8 cellular contexts compared by ENCODE assay signal in genomic region chr10:17216217-17216900, GRCh38. TPM values are rescaled to one million over a fixed set of nuclear protein-coding genes. Genes with fewer than 3 reads are reported as not detected.
DNase-seq lines count a peak whose midpoint lies in the region; ATAC-seq and TF ChIP-seq lines count a peak whose summit lies in the region.

No MANE protein-coding gene starts in this region.

- no peaks in the 10 kb centered on the region for H3K9me3 ChIP-seq in A673 (ENCODE audit: low read depth, low read length, poor library complexity, severe bottlenecking)

- H3K27ac ChIP-seq in A673 (ENCODE audit: low read depth, low read length, poor library complexity, severe bottlenecking): peak overlapping the region; percentile 84
- peak overlapping the region; percentile 98 for H3K27ac ChIP-seq in RWPE1

- no peak overlapping the region for H3K27ac Mint-ChIP-seq in naive B cell

- peaks cover 0 to 5% (median 0%) of the 10 kb centered on the region in 3 donors for H3K27me3 Mint-ChIP-seq in naive B cell

- H3K4me3 Mint-ChIP-seq in naive B cell: no peak overlapping the region

- BruUV-seq in A673 (replicated peaks; lab: Mats Ljungman, UMichigan): no TSS peak

- no peaks in the 10 kb centered on the region for H3K9me3 Mint-ChIP-seq in naive B cell

- TF ChIP-seq CTCF in A673 (conservative IDR thresholded peaks at IDR 0.05; ENCODE audit: low read depth, low read length): no peak
- no peak for TF ChIP-seq CTCF in RWPE1 (conservative IDR thresholded peaks at IDR 0.05; ENCODE audit: low read depth)

- H3K4me1 ChIP-seq in A673 (ENCODE audit: insufficient read depth, low read length, poor library complexity, severe bottlenecking): peaks cover 72% of the 10 kb centered on the region

- CTCF ChIA-PET in A673 (lab: Charles Lee): no interaction called here
- CTCF ChIA-PET in RWPE1 (lab: Yijun Ruan, JAX): no interaction called here

- H3K4me3 ChIP-seq in A673 (ENCODE audit: low read depth, low read length, poor library complexity, severe bottlenecking): no peak overlapping the region

- no peaks in the 10 kb centered on the region for H3K36me3 ChIP-seq in A673 (ENCODE audit: insufficient read depth, low read length, poor library complexity, severe bottlenecking)

- intact Hi-C loops in A673 (cut with micrococcal nuclease; ENCODE audit: unreplicated experiment): no loop called here

- POLR2A ChIA-PET in A673 (lab: Charles Lee; ENCODE audit: low non-redundant PET): interaction anchor here (0.6 kb wide), 1 partner anchor 1109 kb away, joined by 3 read pairs; no protein-coding TSS in a partner anchor
- POLR2A ChIA-PET in RWPE1 (lab: Yijun Ruan, JAX; ENCODE audit: low non-redundant PET): no interaction called here

- H3K36me3 Mint-ChIP-seq in naive B cell: no peaks in the 10 kb centered on the region

- H3K4me1 Mint-ChIP-seq in naive B cell: peaks cover 0 to 2% (median 0%) of the 10 kb centered on the region in 3 donors

- DNase-seq in A673 (ENCODE audit: low spot score): peak; percentile 94
- DNase-seq in RWPE1 (ENCODE audit: low spot score): peak; percentile 88
- peak; percentile 99 for DNase-seq in dermis blood vessel endothelial cell
- no peak for DNase-seq in naive B cell
- no peak for DNase-seq in NCI-H524 treated with DMSO at 0.1 percent for 48 hours (lab: John Stamatoyannopoulos, UW)
- DNase-seq in NCI-H146 treated with DMSO at 0.1 percent for 48 hours (lab: John Stamatoyannopoulos, UW; ENCODE audit: unreplicated experiment): no peak

- H3K27me3 ChIP-seq in A673 (replicated peaks; ENCODE audit: insufficient read depth, low read depth, low read length, poor library complexity): no peaks in the 10 kb centered on the region

- ATAC-seq in GM18861 (IDR thresholded peaks at IDR 0.05; ENCODE audit: unreplicated experiment) (peak; percentile 100), HG02981 (IDR thresholded peaks at IDR 0.05; ENCODE audit: unreplicated experiment) (peak; percentile 99), naive B cell (ENCODE audit: low read depth in 2 of 2) (peak; percentile 21 to 61)

RNA-seq across cellular contexts. Expression of gene VIM, which starts 11.7 kb away (rescaled TPM):
- total RNA-seq in A673 (2021) (1,489 and 1,873 TPM in 2 replicates), dermis blood vessel endothelial cell (4,841 and 6,960 TPM in 2 replicates)
- polyA plus RNA-seq in naive B cell (ENCODE audit: low read depth in 6 of 6): 100 to 1,000 TPM in 5 of 6 donors, 10 to 100 TPM in 1; 41.1 to 171 (median 131) TPM

RNA-seq across cellular contexts. Expression of gene TRDMT1, which starts 14.9 kb away (rescaled TPM):
- total RNA-seq in A673 (2021): 14.0 and 14.1 TPM in 2 replicates
- total RNA-seq in dermis blood vessel endothelial cell: 4.6 and 7.5 TPM in 2 replicates
- polyA plus RNA-seq in naive B cell (ENCODE audit: low read depth in 6 of 6): 10 to 100 TPM in 3 of 6 donors, 1 to 10 TPM in 3; 6.9 to 15.5 (median 9.6) TPM

Comparison
In these comparisons a context has a peak if more than half of its experiments do, and no peak if none do; other contexts are left out.
1. DNase-seq: peak in A673 (single experiment), RWPE1 (single experiment) and dermis blood vessel endothelial cell (single experiment); none in naive B cell (single experiment), NCI-H524 treated with DMSO at 0.1 percent for 48 hours (single experiment) and NCI-H146 treated with DMSO at 0.1 percent for 48 hours (single experiment).
2. ATAC-seq: peak in every context shown above with its lines; median percentile 100 in GM18861; 99 in HG02981; 41 in naive B cell.